33 cellular contexts compared by ENCODE assay signal in the genomic region with DNA sequence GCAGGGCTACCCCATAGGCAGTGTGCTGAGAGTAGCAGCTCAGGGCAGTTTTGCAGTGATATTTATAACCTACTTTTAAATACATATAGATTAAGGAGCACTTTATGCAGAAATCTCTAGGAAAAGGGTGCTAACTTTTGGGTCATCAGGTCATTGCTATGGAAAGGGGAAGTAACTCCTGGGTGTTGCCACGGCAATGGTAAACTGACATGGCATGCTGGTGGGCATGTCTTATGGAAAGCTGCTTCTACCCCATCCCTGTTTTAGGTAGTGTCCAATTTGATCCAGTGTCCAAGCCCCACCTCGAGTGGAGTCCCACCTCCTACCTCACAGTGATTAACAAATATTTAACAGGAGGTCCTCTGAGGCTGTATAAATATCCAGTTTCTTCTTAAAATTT.
"Had no signal": no experiment of that assay in that cellular context is flagged by ENCODE, and none has a peak within 500 bp of the region (broad histone marks: within the 10 kb centered on the region; RNA-seq: fewer than 3 reads in every experiment).

No MANE protein-coding gene starts in this region.

- FAIRE-seq: colon, endometrium, frontal cortex, islet of Langerhans had no signal

- H3K4me3 ChIP-seq: adrenal gland, body of pancreas, ovary, prostate gland, skin epidermis, testis, uterus had no signal

- H3K27me3 ChIP-seq: body of pancreas, ovary, testis, uterus had no signal

- H3K4me1 ChIP-seq: body of pancreas, prostate gland, testis, uterus had no signal

- ATAC-seq: body of pancreas; sciatic nerve; stimulated activated naive CD8-positive, alpha-beta T cell treated with anti-CD3 and anti-CD28 coated beads, Interleukin-15, Interleukin-2, amounts not matched to agents 100 U/mL and 50 U/mL, for 24 hours; T-helper 17 cell had no signal

- DNase-seq: activated CD4-positive, alpha-beta T cell treated with anti-CD3 and anti-CD28 coated beads for 4 hours; activated CD4-positive, alpha-beta T cell treated with anti-CD3 and anti-CD28 coated beads, Interleukin-2, amount 50 U/mL, for 4 hours; activated CD8-positive, alpha-beta memory T cell treated with anti-CD3 and anti-CD28 coated beads, Interleukin-2, amount 50 U/mL, for 4 hours; activated effector memory CD4-positive, alpha-beta T cell treated with anti-CD3 and anti-CD28 coated beads, Interleukin-2, amount 50 U/mL, for 16 hours; activated naive CD4-positive, alpha-beta T cell treated with anti-CD3 and anti-CD28 coated beads for 36 hours; activated naive CD8-positive, alpha-beta T cell treated with anti-CD3 and anti-CD28 coated beads for 36 hours; activated T-cell treated with anti-CD3 and anti-CD28 coated beads, Interleukin-2, amount 50 U/mL, for 1 hour; adrenal gland; aorta; body of pancreas; dermis blood vessel endothelial cell; effector CD4-positive, alpha-beta T cell; naive B cell; nephron progenitor cell; ovary; retina; stimulated activated CD4-positive, alpha-beta T cell treated with anti-CD3 and anti-CD28 coated beads, Interleukin-12 subunit alpha, Interleukin-12 subunit beta, amount 100 ng/mL, for 4 hours; stimulated activated CD4-positive, alpha-beta T cell treated with anti-CD3 and anti-CD28 coated beads, Interleukin-4, amount 100 ng/mL, for 1 hour; stimulated activated naive CD8-positive, alpha-beta T cell treated with anti-CD3 and anti-CD28 coated beads, Interleukin-15, Interleukin-2, amounts not matched to agents 100 U/mL and 50 U/mL, for 24 hours; T-helper 17 cell; T1000; testis; trophoblast cell; uterus had no signal

- H3K27ac ChIP-seq: adrenal gland, body of pancreas, neutrophil, ovary, prostate gland, skin epidermis, testis, uterus, VCaP had no signal

- H3K36me3 ChIP-seq: adrenal gland, neutrophil, ovary, prostate gland, uterus had no signal

- H3K9me3 ChIP-seq: adrenal gland, body of pancreas, neutrophil, ovary, prostate gland, testis, uterus had no signal
